ENCODE assay signal across 19 cellular contexts in genomic region chr22:20630873-20631617, GRCh38.
A peak's percentile ranks its signal among the peaks of the same experiment; 100 is the strongest.
DNase-seq lines count a peak whose midpoint lies in the region; ATAC-seq, FAIRE-seq and TF ChIP-seq lines count a peak whose summit lies in the region.
"Had no signal": no experiment of that assay in that cellular context is flagged by ENCODE, and none has a peak within 500 bp of the region (broad histone marks: within the 10 kb centered on the region; RNA-seq: fewer than 3 reads in every experiment).

No MANE protein-coding gene starts in this region.

- H3K4me3 ChIP-seq in K562 (no peak overlapping the region), upper lobe of left lung (no peak overlapping the region)

- FAIRE-seq in K562 (lab: Jason Lieb, UNC): no peak
- FAIRE-seq: A204.1, G401.6, GM12891, GM19239, H54 had no signal

- H3K9me1 ChIP-seq in K562 (ENCODE audit: control insufficient read depth, insufficient read depth, low read length): no peaks in the 10 kb centered on the region

- CTCF ChIA-PET in K562 (lab: Yijun Ruan, JAX; ENCODE audit: low intra/inter-chr PET ratio): no interaction called here

- peaks cover 36 to 73% of the 10 kb centered on the region in 2 experiments for H3K27me3 ChIP-seq in K562 (ENCODE audit: control insufficient read depth in 2 of 2, insufficient read depth in 2 of 2, low read length in 2 of 2)
- H3K27me3 ChIP-seq in upper lobe of left lung: no peaks in the 10 kb centered on the region

- TF ChIP-seq CTCF in K562 (IDR thresholded peaks at IDR 0.05 in 2 of 3, conservative IDR thresholded peaks at IDR 0.05 in 1 of 3; ENCODE audit: insufficient read depth in 2 of 3, low read depth in 1 of 3, low read length in 3 of 3) (no peak), neural crest cell (conservative IDR thresholded peaks at IDR 0.05) (no peak), upper lobe of left lung (IDR thresholded peaks at IDR 0.05) (no peak)

- H3K4me1 Mint-ChIP-seq in neural crest cell: no peaks in the 10 kb centered on the region
- H3K4me1 Mint-ChIP-seq: B cell; CD4-positive, alpha-beta memory T cell had no signal

- intact Hi-C loops in K562 (cut with micrococcal nuclease): no loop called here

- no TSS peak for BruUV-seq in K562 (replicated peaks; lab: Mats Ljungman, UMichigan)

- H3K27me3 Mint-ChIP-seq in neural crest cell (ENCODE audit: low read depth): peaks cover 4% of the 10 kb centered on the region

- H3K4me1 ChIP-seq in K562 (replicated peaks in 1 of 2; ENCODE audit: control insufficient read depth in 2 of 2, insufficient read depth in 2 of 2, low read length in 2 of 2) (peaks cover 0 to 4% of the 10 kb centered on the region in 2 experiments; a peak in 2 of 5 replicates), upper lobe of left lung (peaks cover 0 to 7% (median 0%) of the 10 kb centered on the region in 4 donors)

- H3K36me3 ChIP-seq in K562 (ENCODE audit: control insufficient read depth, insufficient read depth, low read length) (no peaks in the 10 kb centered on the region), upper lobe of left lung (no peaks in the 10 kb centered on the region)

- no peak for TF ChIP-seq POLR2A in K562 (conservative IDR thresholded peaks at IDR 0.05)
- no peak for TF ChIP-seq POLR2A in upper lobe of left lung (IDR thresholded peaks at IDR 0.05)

- H2AFZ ChIP-seq in K562 (ENCODE audit: low read depth, low read length): no peak overlapping the region

- no peaks in the 10 kb centered on the region for H3K9me3 ChIP-seq in K562 (replicated peaks; ENCODE audit: control insufficient read depth, insufficient read depth, low read depth, low read length)
- no peaks in the 10 kb centered on the region for H3K9me3 ChIP-seq in upper lobe of left lung

- H3K9me3 Mint-ChIP-seq in neural crest cell: no peaks in the 10 kb centered on the region
- H3K9me3 Mint-ChIP-seq: IgD-negative memory B cell had no signal

- in situ Hi-C loops in K562 (cut with MboI): no loop called here

- no peak for ATAC-seq in K562
- ATAC-seq in left lobe of liver: peak; percentile 71
- ATAC-seq in upper lobe of left lung (ENCODE audit: low FRiP score in 2 of 2): peak; percentile 6 to 58
- ATAC-seq in GM18517 (IDR thresholded peaks at IDR 0.05; ENCODE audit: unreplicated experiment): no peak
- no peak for ATAC-seq in GM21360 (IDR thresholded peaks at IDR 0.05; ENCODE audit: unreplicated experiment)
- ATAC-seq: HCT116 had no signal

- DNase-seq in K562 (ENCODE audit: extremely low read depth in 1 of 4, low spot score in 3 of 4): no peak
- DNase-seq in left lobe of liver (ENCODE audit: low spot score): no peak
- no peak for DNase-seq in neural crest cell (ENCODE audit: low read depth, low spot score)
- peak in 1 of 2 donors; percentile 45 for DNase-seq in upper lobe of left lung
- no peak for DNase-seq in DMS153 treated with DMSO at 0.1 percent for 48 hours (lab: John Stamatoyannopoulos, UW; ENCODE audit: unreplicated experiment)
- DNase-seq: CD4-positive, alpha-beta memory T cell; DMS79 treated with DMSO at 0.1 percent for 48 hours; EL had no signal

- H3K4me3 Mint-ChIP-seq in neural crest cell: no peak overlapping the region
- H3K4me3 Mint-ChIP-seq: B cell, IgD-negative memory B cell had no signal

- no peak for TF ChIP-seq RAD21 in K562 (CRISPR knock-in tag; conservative IDR thresholded peaks at IDR 0.05 in 1 of 2, IDR thresholded peaks at IDR 0.05 in 1 of 2)

- no peaks in the 10 kb centered on the region for H3K36me3 Mint-ChIP-seq in neural crest cell (ENCODE audit: low read depth)
- H3K36me3 Mint-ChIP-seq: CD4-positive, alpha-beta memory T cell; IgD-negative memory B cell had no signal

- no peak for TF ChIP-seq EP300 in K562 (IDR thresholded peaks at IDR 0.05; ENCODE audit: low read length)
- TF ChIP-seq EP300 in upper lobe of left lung (IDR thresholded peaks at IDR 0.05): no peak

- H3K27ac ChIP-seq in K562 (ENCODE audit: extremely low read depth, low read depth, low read length) (no peak overlapping the region), upper lobe of left lung (no peak overlapping the region)
- H3K27ac ChIP-seq: C4-2B had no signal

- peaks cover 38% of the 10 kb centered on the region; the same call in 1 of the 2 replicates for H4K20me1 ChIP-seq in K562 (replicated peaks; ENCODE audit: control insufficient read depth, insufficient read depth, low read length)

- H3K9ac ChIP-seq in K562 (ENCODE audit: insufficient read depth in 1 of 2, low read depth in 2 of 2, low read length in 2 of 2): peak overlapping the region in 1 of 2 experiments; percentile 47; a peak in 2 of 4 replicates

- H3K79me2 ChIP-seq in K562 (ENCODE audit: control insufficient read depth, insufficient read depth, low read length): no peaks in the 10 kb centered on the region

- peak overlapping the region; percentile 27 for H3K27ac Mint-ChIP-seq in neural crest cell (ENCODE audit: unreplicated experiment)
- H3K27ac Mint-ChIP-seq: B cell had no signal

- H3K4me2 ChIP-seq in K562 (ENCODE audit: insufficient read depth, low read length): no peak overlapping the region

- POLR2A ChIA-PET in K562 (lab: Yijun Ruan, JAX): interaction anchor here (0.5 to 15.5 kb wide), 12 partner anchors 10 to 424 kb away, joined by 3 to 234 read pairs (median 6); no protein-coding TSS in a partner anchor

- 5% methylated on average over 10 of the region's 10 CpGs for WGBS in K562 (ENCODE audit: insufficient coverage, low coverage, missing lambda C conversion rate)
- 71 to 82% methylated on average over 7 to 8 of the region's 10 CpGs for WGBS in upper lobe of left lung, 2 donors

TF ChIP-seq in K562, 482 proteins besides CTCF, POLR2A, EP300 and RAD21 (continues in another document):
- TF ChIP-seq PTRF (tag; IDR thresholded peaks at IDR 0.05) (no peak), CREB3L1 (IDR thresholded peaks at IDR 0.05; ENCODE audit: borderline replicate concordance, low read depth) (no peak), FOXJ2 (tag; IDR thresholded peaks at IDR 0.05) (no peak), PTBP1 (IDR thresholded peaks at IDR 0.05; ENCODE audit: low read depth, low read length) (no peak), FOXM1 (IDR thresholded peaks at IDR 0.05; ENCODE audit: low read depth) (no peak), FOXM1 (CRISPR knock-in tag; IDR thresholded peaks at IDR 0.05; ENCODE audit: low read depth) (no peak), CHD2 (IDR thresholded peaks at IDR 0.05; ENCODE audit: low read depth, low read length) (no peak), HDAC2 (IDR thresholded peaks at IDR 0.05) (no peak), ZBTB12 (CRISPR knock-in tag; IDR thresholded peaks at IDR 0.05) (no peak), ZNF76 (CRISPR knock-in tag; IDR thresholded peaks at IDR 0.05; ENCODE audit: borderline replicate concordance) (peak; percentile 51; the same call in 1 of the 2 replicates), XRCC5 (IDR thresholded peaks at IDR 0.05; ENCODE audit: low read depth, low read length) (no peak; the same call in 1 of the 2 replicates), HNRNPUL1 (IDR thresholded peaks at IDR 0.05; ENCODE audit: low read length) (no peak), RBM14 (IDR thresholded peaks at IDR 0.05; ENCODE audit: borderline replicate concordance, insufficient read depth, low read depth, low read length) (no peak), FOXP1 (CRISPR knock-in tag; IDR thresholded peaks at IDR 0.05) (no peak), ZNF695 (CRISPR knock-in tag; IDR thresholded peaks at IDR 0.05) (no peak), NR2C2 (CRISPR knock-in tag; IDR thresholded peaks at IDR 0.05) (no peak), NR2C2 (tag; IDR thresholded peaks at IDR 0.05) (no peak), HBP1 (CRISPR knock-in tag; IDR thresholded peaks at IDR 0.05) (0 out of 2 replicates have a peak, but pooled peaks have one; percentile 24), ZKSCAN8 (CRISPR knock-in tag; IDR thresholded peaks at IDR 0.05) (no peak), CEBPG (CRISPR knock-in tag; IDR thresholded peaks at IDR 0.05) (0 out of 2 replicates have a peak, but pooled peaks have one; percentile 7), CEBPG (tag; conservative IDR thresholded peaks at IDR 0.05 in 1 of 2, IDR thresholded peaks at IDR 0.05 in 1 of 2) (no peak)

Comparison
In these comparisons a context has a peak if more than half of its experiments do, and no peak if none do; other contexts are left out.
1. ATAC-seq: peak in left lobe of liver (single experiment) and upper lobe of left lung (2 of 2); none in K562 (single experiment), GM18517 (single experiment) and GM21360 (single experiment).